8 cellular contexts compared by ENCODE assay signal in the genomic region with DNA sequence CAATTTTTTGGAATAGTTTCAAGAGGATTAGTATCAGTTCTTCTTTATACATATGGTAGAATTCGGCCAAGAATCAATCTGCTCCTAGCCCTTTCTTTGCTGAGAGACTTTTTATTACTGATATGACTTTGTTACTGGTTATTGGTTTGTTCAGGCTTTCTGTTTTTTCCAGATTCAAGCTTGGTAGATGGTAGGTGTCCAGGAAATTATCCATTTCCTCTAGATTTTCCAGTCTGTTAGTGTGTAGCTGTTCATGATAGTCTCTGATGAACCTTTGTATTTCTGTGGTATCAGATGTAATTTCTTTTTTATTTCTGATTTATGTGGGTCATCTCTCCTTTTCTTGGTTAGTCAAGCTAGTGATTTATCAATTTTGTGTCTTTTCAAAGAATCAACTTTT.
"Had no signal": no experiment of that assay in that cellular context is flagged by ENCODE, and none has a peak within 500 bp of the region (broad histone marks: within the 10 kb centered on the region; RNA-seq: fewer than 3 reads in every experiment).

No MANE protein-coding gene starts in this region.

- H3K27ac ChIP-seq: HL-60 had no signal

- H3K4me1 Mint-ChIP-seq: IgD-negative memory B cell had no signal

- H3K4me3 ChIP-seq: K562 had no signal

- H3K27ac Mint-ChIP-seq: IgD-negative memory B cell had no signal

- FAIRE-seq: HepG2, HTR-8/SVneo, K562 had no signal

- H3K27me3 Mint-ChIP-seq: IgD-negative memory B cell had no signal

- DNase-seq: IMR-90, KBM-7, KG1 had no signal
